Comparison of ENCODE assay signal across 18 cellular contexts in the genomic region with DNA sequence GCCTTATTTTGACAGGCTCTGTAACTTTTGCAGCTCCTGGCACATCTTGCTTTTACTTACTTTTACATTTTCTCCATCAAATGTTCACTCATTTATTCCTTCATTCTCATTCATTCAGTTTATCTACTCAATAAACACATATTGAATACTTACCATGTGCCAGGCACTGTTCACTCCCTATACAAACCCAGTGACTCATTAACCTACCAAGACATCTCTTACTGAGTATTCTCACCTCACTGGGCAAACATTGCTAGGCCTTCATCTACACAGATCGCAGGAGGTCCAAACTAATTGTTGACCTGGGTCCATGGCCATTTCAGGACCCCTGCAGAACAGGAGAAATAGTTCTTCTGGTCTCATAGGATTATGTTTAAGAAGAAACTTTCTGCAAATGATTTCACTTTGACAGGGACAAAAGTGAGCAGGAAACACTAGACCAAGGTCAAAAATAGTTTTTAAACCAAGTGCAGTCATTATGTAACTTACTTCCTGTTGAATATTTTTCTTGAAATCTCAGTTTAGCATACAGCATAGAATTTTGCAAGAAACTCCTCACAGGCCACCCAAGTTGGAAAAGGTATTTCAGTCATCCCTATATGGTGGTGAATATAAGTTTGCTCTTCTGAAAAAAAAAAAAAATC. TPM values are rescaled to one million over a fixed set of nuclear protein-coding genes. Genes with fewer than 3 reads are reported as not detected.
DNase-seq lines count a peak whose midpoint lies in the region; ATAC-seq and TF ChIP-seq lines count a peak whose summit lies in the region.
"Had no signal": no experiment of that assay in that cellular context is flagged by ENCODE, and none has a peak within 500 bp of the region (broad histone marks: within the 10 kb centered on the region; RNA-seq: fewer than 3 reads in every experiment).

No MANE protein-coding gene starts in this region.

- H3K27me3 Mint-ChIP-seq in activated CD4-positive, alpha-beta memory T cell treated with anti-CD3 and anti-CD28 coated beads, Interleukin-2, amount 10 ng/mL, durations not matched to agents 7 days and 5 days, result no peaks in the 10 kb centered on the region
- H3K27me3 Mint-ChIP-seq in activated CD4-positive, alpha-beta memory T cell treated with anti-CD3 and anti-CD28 coated beads for 36 hours, result peaks cover 9% of the 10 kb centered on the region
- no peaks in the 10 kb centered on the region for H3K27me3 Mint-ChIP-seq in GM23338 (ENCODE audit: insufficient read depth, low read depth, poor library complexity)
- H3K27me3 Mint-ChIP-seq in stimulated activated memory B cell treated with anti-CD40 and anti-IgM and Interleukin-4, amounts not matched to agents 10 μg/mL and 1 μg/mL and 100 μg/mL, for 72 hours, result no peaks in the 10 kb centered on the region

- peaks cover 16% of the 10 kb centered on the region for H3K4me1 Mint-ChIP-seq in activated CD4-positive, alpha-beta memory T cell treated with anti-CD3 and anti-CD28 coated beads, Interleukin-2, amount 10 ng/mL, durations not matched to agents 7 days and 5 days
- peaks cover 10% of the 10 kb centered on the region for H3K4me1 Mint-ChIP-seq in activated CD4-positive, alpha-beta memory T cell treated with anti-CD3 and anti-CD28 coated beads for 36 hours (ENCODE audit: low read depth)
- peaks cover 7% of the 10 kb centered on the region; the same call in 2 of the 3 replicates for H3K4me1 Mint-ChIP-seq in GM23338
- H3K4me1 Mint-ChIP-seq in stimulated activated memory B cell treated with anti-CD40 and anti-IgM and Interleukin-4, amounts not matched to agents 10 μg/mL and 1 μg/mL and 100 μg/mL, for 72 hours, result peaks cover 15% of the 10 kb centered on the region

- BruUV-seq in OCI-LY7 (replicated peaks; lab: Mats Ljungman, UMichigan), result no TSS peak

- no peaks in the 10 kb centered on the region for H3K79me2 ChIP-seq in GM23338 (replicated peaks; ENCODE audit: insufficient read depth)
- H3K79me2 ChIP-seq in OCI-LY7 (ENCODE audit: insufficient read depth, low read depth, low read length), result no peaks in the 10 kb centered on the region

- peaks cover 13% of the 10 kb centered on the region; the same call in 1 of the 2 replicates for H3K4me1 ChIP-seq in GM23338 (ENCODE audit: insufficient read depth)
- peaks cover 12% of the 10 kb centered on the region for H3K4me1 ChIP-seq in OCI-LY7 (ENCODE audit: insufficient read depth, low read length, poor library complexity, severe bottlenecking)
- H3K4me1 ChIP-seq: body of pancreas, tibial artery had no signal

- 0 out of 2 replicates have a peak overlapping the region, but pooled peaks have one; percentile 67 for H2AFZ ChIP-seq in GM23338
- peak overlapping the region; percentile 85 for H2AFZ ChIP-seq in OCI-LY7 (ENCODE audit: low read length)

- no peaks in the 10 kb centered on the region for H3K9me3 Mint-ChIP-seq in activated CD4-positive, alpha-beta memory T cell treated with anti-CD3 and anti-CD28 coated beads, Interleukin-2, amount 10 ng/mL, durations not matched to agents 7 days and 5 days
- no peaks in the 10 kb centered on the region for H3K9me3 Mint-ChIP-seq in activated CD4-positive, alpha-beta memory T cell treated with anti-CD3 and anti-CD28 coated beads for 36 hours
- no peaks in the 10 kb centered on the region for H3K9me3 Mint-ChIP-seq in GM23338
- no peaks in the 10 kb centered on the region for H3K9me3 Mint-ChIP-seq in stimulated activated memory B cell treated with anti-CD40 and anti-IgM and Interleukin-4, amounts not matched to agents 10 μg/mL and 1 μg/mL and 100 μg/mL, for 72 hours
- H3K9me3 Mint-ChIP-seq: endodermal cell, H9 had no signal

- no peaks in the 10 kb centered on the region for H3K9me3 ChIP-seq in OCI-LY7 (ENCODE audit: low read length)
- H3K9me3 ChIP-seq: body of pancreas, tibial artery had no signal

- H3K4me3 ChIP-seq in GM23338 (no peak overlapping the region), OCI-LY7 (ENCODE audit: low read depth, low read length, poor library complexity, severe bottlenecking) (no peak overlapping the region), coronary artery (no peak overlapping the region)
- H3K4me3 ChIP-seq: body of pancreas, skin epidermis, tibial artery had no signal

- no peak for ATAC-seq in GM23338
- no peak for ATAC-seq in stimulated activated memory B cell treated with anti-CD40 and anti-IgM and Interleukin-4, amounts not matched to agents 10 μg/mL and 1 μg/mL and 100 μg/mL, for 72 hours
- ATAC-seq: body of pancreas had no signal

- POLR2A ChIA-PET in activated CD4-positive, alpha-beta memory T cell treated with anti-CD3 and anti-CD28 coated beads, Interleukin-2, amount 10 ng/mL, durations not matched to agents 7 days and 5 days (lab: Charles Lee), result no interaction called here
- POLR2A ChIA-PET in activated CD4-positive, alpha-beta memory T cell treated with anti-CD3 and anti-CD28 coated beads for 36 hours (lab: Charles Lee), result interaction anchor here (0.7 kb wide), 1 partner anchor 13 kb away, joined by 3 read pairs; no protein-coding TSS in a partner anchor
- POLR2A ChIA-PET in OCI-LY7 (lab: Charles Lee), result interaction anchor here (0.6 to 0.9 kb wide), 2 partner anchors 40 to 511 kb away, joined by 3 to 4 read pairs; no protein-coding TSS in a partner anchor

- H3K4me3 Mint-ChIP-seq in activated CD4-positive, alpha-beta memory T cell treated with anti-CD3 and anti-CD28 coated beads, Interleukin-2, amount 10 ng/mL, durations not matched to agents 7 days and 5 days, result no peak overlapping the region
- no peak overlapping the region for H3K4me3 Mint-ChIP-seq in activated CD4-positive, alpha-beta memory T cell treated with anti-CD3 and anti-CD28 coated beads for 36 hours
- no peak overlapping the region for H3K4me3 Mint-ChIP-seq in GM23338
- H3K4me3 Mint-ChIP-seq in stimulated activated memory B cell treated with anti-CD40 and anti-IgM and Interleukin-4, amounts not matched to agents 10 μg/mL and 1 μg/mL and 100 μg/mL, for 72 hours, result no peak overlapping the region
- H3K4me3 Mint-ChIP-seq: endodermal cell, H9 had no signal

- H3K27ac ChIP-seq in GM23338 (ENCODE audit: low read depth), result no peak overlapping the region
- H3K27ac ChIP-seq in OCI-LY7 (ENCODE audit: low read depth, low read length, poor library complexity, severe bottlenecking), result no peak overlapping the region
- H3K27ac ChIP-seq in coronary artery, result no peak overlapping the region
- H3K27ac ChIP-seq: body of pancreas, tibial artery had no signal

- no peaks in the 10 kb centered on the region for H3F3A ChIP-seq in GM23338 (replicated peaks; ENCODE audit: low read depth)

- no peaks in the 10 kb centered on the region for H3K9me2 ChIP-seq in GM23338 (ENCODE audit: insufficient read depth)
- H3K9me2 ChIP-seq in OCI-LY7 (ENCODE audit: insufficient read depth, low read length), result no peaks in the 10 kb centered on the region

- H4K20me1 ChIP-seq in GM23338 (replicated peaks; ENCODE audit: insufficient read depth) (no peaks in the 10 kb centered on the region), OCI-LY7 (ENCODE audit: insufficient read depth, low read length) (no peaks in the 10 kb centered on the region)

- peaks cover 43% of the 10 kb centered on the region for H3K36me3 Mint-ChIP-seq in activated CD4-positive, alpha-beta memory T cell treated with anti-CD3 and anti-CD28 coated beads, Interleukin-2, amount 10 ng/mL, durations not matched to agents 7 days and 5 days (ENCODE audit: low read depth)
- H3K36me3 Mint-ChIP-seq in activated CD4-positive, alpha-beta memory T cell treated with anti-CD3 and anti-CD28 coated beads for 36 hours, result peaks cover 18% of the 10 kb centered on the region
- no peaks in the 10 kb centered on the region for H3K36me3 Mint-ChIP-seq in GM23338 (ENCODE audit: low read depth)
- H3K36me3 Mint-ChIP-seq in stimulated activated memory B cell treated with anti-CD40 and anti-IgM and Interleukin-4, amounts not matched to agents 10 μg/mL and 1 μg/mL and 100 μg/mL, for 72 hours, result no peaks in the 10 kb centered on the region

- no peak for DNase-seq in activated CD4-positive, alpha-beta memory T cell treated with anti-CD3 and anti-CD28 coated beads, Interleukin-2, amount 10 ng/mL, durations not matched to agents 7 days and 5 days
- DNase-seq in activated CD4-positive, alpha-beta memory T cell treated with anti-CD3 and anti-CD28 coated beads for 36 hours, result no peak
- no peak for DNase-seq in GM23338 (ENCODE audit: low spot score)
- DNase-seq in OCI-LY7 (ENCODE audit: low spot score), result peak; percentile 20
- no peak for DNase-seq in posterior cingulate gyrus
- DNase-seq in stimulated activated naive CD4-positive, alpha-beta T cell (lab: John Stamatoyannopoulos, UW), result no peak
- no peak for DNase-seq in coronary artery (ENCODE audit: low spot score)
- DNase-seq: activated CD4-positive, alpha-beta T cell treated with anti-CD3 and anti-CD28 coated beads, Interleukin-2, amount 50 U/mL, for 1 hour; activated gamma-delta T cell treated with Interleukin-2 at 50 U/mL for 16 hours; body of pancreas; endodermal cell; H9; NCI-H1048; NCI-H2227 treated with DMSO at 0.1 percent for 48 hours; OCI-M1; tibial artery had no signal

- intact Hi-C loops in activated CD4-positive, alpha-beta memory T cell treated with anti-CD3 and anti-CD28 coated beads for 36 hours (cut with micrococcal nuclease), result no loop called here
- intact Hi-C loops in OCI-LY7 (cut with micrococcal nuclease; ENCODE audit: unreplicated experiment) (no loop called here), posterior cingulate gyrus (cut with DNase I) (no loop called here)

- H3K27ac Mint-ChIP-seq in activated CD4-positive, alpha-beta memory T cell treated with anti-CD3 and anti-CD28 coated beads, Interleukin-2, amount 10 ng/mL, durations not matched to agents 7 days and 5 days, result peak overlapping the region; percentile 56
- no peak overlapping the region for H3K27ac Mint-ChIP-seq in activated CD4-positive, alpha-beta memory T cell treated with anti-CD3 and anti-CD28 coated beads for 36 hours
- H3K27ac Mint-ChIP-seq in GM23338, result no peak overlapping the region
- H3K27ac Mint-ChIP-seq in stimulated activated memory B cell treated with anti-CD40 and anti-IgM and Interleukin-4, amounts not matched to agents 10 μg/mL and 1 μg/mL and 100 μg/mL, for 72 hours, result peak overlapping the region; percentile 72
- H3K27ac Mint-ChIP-seq: endodermal cell, H9 had no signal

- H3K4me2 ChIP-seq in GM23338, result no peak overlapping the region
- H3K4me2 ChIP-seq in OCI-LY7 (ENCODE audit: low read length), result peak overlapping the region; percentile 46

- H3K27me3 ChIP-seq in GM23338 (ENCODE audit: insufficient read depth), result no peaks in the 10 kb centered on the region
- H3K27me3 ChIP-seq: body of pancreas, tibial artery had no signal

- CTCF ChIA-PET in activated CD4-positive, alpha-beta memory T cell treated with anti-CD3 and anti-CD28 coated beads, Interleukin-2, amount 10 ng/mL, durations not matched to agents 7 days and 5 days (lab: Charles Lee), result no interaction called here
- CTCF ChIA-PET in activated CD4-positive, alpha-beta memory T cell treated with anti-CD3 and anti-CD28 coated beads for 36 hours (lab: Charles Lee), result no interaction called here
- CTCF ChIA-PET in OCI-LY7 (lab: Charles Lee; ENCODE audit: unreplicated experiment), result no interaction called here

- TF ChIP-seq CTCF in GM23338 (conservative IDR thresholded peaks at IDR 0.05; ENCODE audit: low read depth in 2 of 2) (no peak), OCI-LY7 (conservative IDR thresholded peaks at IDR 0.05; ENCODE audit: low read length) (no peak), coronary artery (IDR thresholded peaks at IDR 0.05) (no peak)

- no peaks in the 10 kb centered on the region for H3K36me3 ChIP-seq in GM23338 (ENCODE audit: insufficient read depth)
- H3K36me3 ChIP-seq in OCI-LY7 (ENCODE audit: insufficient read depth, low read length), result no peaks in the 10 kb centered on the region
- H3K36me3 ChIP-seq: tibial artery had no signal

RNA-seq across cellular contexts. Expression of gene SLC26A4, which starts 17.6 kb away (rescaled TPM):
- total RNA-seq in activated CD4-positive, alpha-beta memory T cell treated with anti-CD3 and anti-CD28 coated beads, Interleukin-2, amount 10 ng/mL, durations not matched to agents 7 days and 5 days, result 10 to 100 TPM; 10.9 to 12.2 TPM
- 1 to 10 TPM; 5.2 to 7.1 TPM for total RNA-seq in activated CD4-positive, alpha-beta memory T cell treated with anti-CD3 and anti-CD28 coated beads for 36 hours
- total RNA-seq in GM23338 (2014; rRNA removed; shearing (Covaris generic)), result 0.07 TPM in 1 of 2 replicates, not detected in the other
- not detected in 2 replicates for polyA plus RNA-seq in GM23338 (2016; fragmentation: Nextera tagmentation; extraction: Ambion mirVana)
- total RNA-seq in OCI-LY7 (2014; rRNA removed; shearing (Covaris generic)), result 0.26 TPM in 1 of 2 replicates, not detected in the other
- total RNA-seq in OCI-LY7 (2022), result 0.27 TPM in 1 of 2 replicates, not detected in the other

Comparison
In these comparisons a context has a peak if more than half of its experiments do, and no peak if none do; other contexts are left out.
1. H3K27ac Mint-ChIP-seq: peak in activated CD4-positive, alpha-beta memory T cell treated with anti-CD3 and anti-CD28 coated beads, Interleukin-2, amount 10 ng/mL, durations not matched to agents 7 days and 5 days (single experiment) and stimulated activated memory B cell treated with anti-CD40 and anti-IgM and Interleukin-4, amounts not matched to agents 10 μg/mL and 1 μg/mL and 100 μg/mL, for 72 hours (single experiment); none in activated CD4-positive, alpha-beta memory T cell treated with anti-CD3 and anti-CD28 coated beads for 36 hours (single experiment) and GM23338 (single experiment).